1 cellular context compared by ENCODE assay signal in the genomic region with DNA sequence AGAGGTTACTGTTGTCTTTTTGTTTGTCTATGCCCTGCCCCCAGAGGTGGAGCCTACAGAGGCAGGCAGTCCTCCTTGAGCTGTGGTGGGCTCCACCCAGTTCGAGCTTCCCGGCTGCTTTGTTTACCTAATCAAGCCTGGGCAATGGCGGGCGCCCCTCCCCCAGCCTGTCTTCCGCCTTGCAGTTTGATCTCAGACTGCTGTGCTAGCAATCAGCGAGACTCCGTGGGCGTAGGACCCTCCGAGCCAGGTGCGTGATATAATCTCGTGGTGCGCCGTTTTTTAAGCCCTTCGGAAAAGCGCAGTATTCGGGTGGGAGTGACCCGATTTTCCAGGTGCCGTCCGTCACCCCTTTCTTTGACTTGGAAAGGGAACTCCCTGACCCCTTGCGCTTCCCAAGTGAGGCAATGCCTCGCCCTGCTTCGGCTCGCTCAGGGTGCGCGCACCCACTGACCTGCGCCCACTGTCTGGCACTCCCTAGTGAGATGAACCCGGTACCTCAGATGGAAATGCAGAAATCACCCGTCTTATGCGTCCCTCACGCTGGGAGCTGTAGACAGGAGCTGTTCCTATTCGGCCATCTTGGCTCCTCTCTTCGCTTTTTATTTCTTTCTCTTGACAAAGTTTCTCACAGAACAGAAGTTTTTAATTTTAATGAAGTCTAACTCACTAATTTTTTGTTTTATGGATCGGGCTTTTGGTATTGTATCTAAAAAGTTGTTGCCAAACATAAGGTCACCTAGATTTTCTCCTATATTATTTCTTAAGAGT.
TF ChIP-seq lines count a peak whose summit lies in the region.

No MANE protein-coding gene starts in this region.

TF ChIP-seq in WTC11, 78 proteins besides CTCF, POLR2A, EP300 and RAD21:
- TF ChIP-seq ZNF281 (CRISPR knock-in tag; IDR thresholded peaks at IDR 0.05) (0 out of 2 replicates have a peak, but pooled peaks have one; percentile 68), FOXK1 (CRISPR knock-in tag; IDR thresholded peaks at IDR 0.05) (peak; percentile 68; the same call in 1 of the 2 replicates)
